Comparison of ENCODE assay signal across 24 cellular contexts in genomic region chr7:45712872-45713668, GRCh38.
"Had no signal": no experiment of that assay in that cellular context is flagged by ENCODE, and none has a peak within 500 bp of the region (broad histone marks: within the 10 kb centered on the region; RNA-seq: fewer than 3 reads in every experiment).

No MANE protein-coding gene starts in this region.

- H3K9me3 Mint-ChIP-seq: activated CD4-positive, alpha-beta memory T cell treated with anti-CD3 and anti-CD28 coated beads for 36 hours; T-helper 2 cell treated with Interferon-gamma antibody and Interleukin-4, amounts not matched to agents 5 μg/mL and 100 μg/mL, for 36 hours had no signal

- ATAC-seq: heart left ventricle, left colon, mucosa of descending colon, sciatic nerve had no signal

- FAIRE-seq: keratinocyte, small intestine, TTC549 had no signal

- H3K27ac ChIP-seq: adrenal gland, ascending aorta, coronary artery, epithelial cell of prostate, heart left ventricle, SK-N-MC had no signal

- H3K36me3 ChIP-seq: ascending aorta had no signal

- H3K36me3 Mint-ChIP-seq: activated CD4-positive, alpha-beta memory T cell treated with anti-CD3 and anti-CD28 coated beads for 36 hours; activated naive CD8-positive, alpha-beta T cell had no signal

- H3K9me3 ChIP-seq: adrenal gland, ascending aorta, heart left ventricle, mucosa of descending colon had no signal

- H3K4me3 Mint-ChIP-seq: activated CD4-positive, alpha-beta memory T cell treated with anti-CD3 and anti-CD28 coated beads for 36 hours; activated naive CD8-positive, alpha-beta T cell; T-helper 2 cell treated with Interferon-gamma antibody and Interleukin-4, amounts not matched to agents 5 μg/mL and 100 μg/mL, for 36 hours had no signal

- H3K4me1 ChIP-seq: ascending aorta had no signal

- H3K4me3 ChIP-seq: adrenal gland, ascending aorta, coronary artery, heart left ventricle, mucosa of descending colon, SK-N-MC had no signal

- H3K27me3 Mint-ChIP-seq: activated CD4-positive, alpha-beta memory T cell treated with anti-CD3 and anti-CD28 coated beads for 36 hours; activated naive CD8-positive, alpha-beta T cell had no signal

- DNase-seq: activated CD4-positive, alpha-beta T cell treated with anti-CD3 and anti-CD28 coated beads for 4 hours; activated naive CD4-positive, alpha-beta T cell; activated T-cell treated with anti-CD3 and anti-CD28 coated beads, Interleukin-2, amount 50 U/mL, for 1 hour; mesendoderm; mucosa of descending colon; occipital lobe; small intestine; stimulated activated CD4-positive, alpha-beta T cell treated with anti-CD3 and anti-CD28 coated beads, Interleukin-15, amount 100 ng/mL, for 24 hours; stimulated activated CD4-positive, alpha-beta T cell treated with anti-CD3 and anti-CD28 coated beads, Interleukin-2, amount 100 ng/mL, for 48 hours; stimulated activated CD8-positive, alpha-beta memory T cell treated with anti-CD3 and anti-CD28 coated beads, Interleukin-4, amount 100 ng/mL, for 48 hours; stimulated activated naive CD4-positive, alpha-beta T cell had no signal

- H3K27me3 ChIP-seq: adrenal gland, ascending aorta, heart left ventricle had no signal

- H3K27ac Mint-ChIP-seq: activated CD4-positive, alpha-beta memory T cell treated with anti-CD3 and anti-CD28 coated beads for 36 hours; activated naive CD8-positive, alpha-beta T cell; T-helper 2 cell treated with Interferon-gamma antibody and Interleukin-4, amounts not matched to agents 5 μg/mL and 100 μg/mL, for 36 hours had no signal
